In genomic region chr2:147824625-147825024, GRCh38 we compare ENCODE assay signal across 29 cellular contexts.
"Had no signal": no experiment of that assay in that cellular context is flagged by ENCODE, and none has a peak within 500 bp of the region (broad histone marks: within the 10 kb centered on the region; RNA-seq: fewer than 3 reads in every experiment).

No MANE protein-coding gene starts in this region.

- H3K9me3 ChIP-seq: MG63 had no signal

- H3K4me1 Mint-ChIP-seq: activated B cell treated with CpG ODN at 0.5 μM for 24 hours; activated CD4-positive, alpha-beta T cell treated with anti-CD3 and anti-CD28 coated beads, Interleukin-2, amount 10 ng/mL, durations not matched to agents 24 days and 14 days; activated CD8-positive, alpha-beta memory T cell treated with anti-CD3 and anti-CD28 coated beads, Interleukin-2, amount 10 ng/mL, durations not matched to agents 7 days and 5 days; activated naive CD8-positive, alpha-beta T cell treated with anti-CD3 and anti-CD28 coated beads, Interleukin-2, amount 50 U/mL, for 24 hours; brain; central memory CD8-positive, alpha-beta T cell had no signal

- H3K9me3 Mint-ChIP-seq: activated T-cell treated with anti-CD3 and anti-CD28 coated beads, Interleukin-2, amount 50 U/mL, for 24 hours; central memory CD8-positive, alpha-beta T cell; T-helper 1 cell treated with Interleukin-12 subunit alpha and Interleukin-12 subunit beta and Interleukin-4 antibody, amounts not matched to agents 30 μg/mL and 1 μg/mL, for 36 hours had no signal

- DNase-seq: activated B cell treated with CpG ODN at 0.5 μM for 24 hours; activated CD4-positive, alpha-beta T cell treated with anti-CD3 and anti-CD28 coated beads for 1 hour; activated CD4-positive, alpha-beta T cell treated with anti-CD3 and anti-CD28 coated beads, Interleukin-2, amount 10 ng/mL, durations not matched to agents 24 days and 14 days; activated CD4-positive, alpha-beta T cell treated with anti-CD3 and anti-CD28 coated beads, Interleukin-2, amount 50 U/mL, for 48 hours; activated CD8-positive, alpha-beta memory T cell treated with anti-CD3 and anti-CD28 coated beads, Interleukin-2, amount 10 ng/mL, durations not matched to agents 7 days and 5 days; activated effector memory CD4-positive, alpha-beta T cell treated with anti-CD3 and anti-CD28 coated beads, Interleukin-2, amount 50 U/mL, for 16 hours; activated naive CD4-positive, alpha-beta T cell treated with Interleukin-2 at 50 U/mL for 16 hours; activated naive CD8-positive, alpha-beta T cell treated with anti-CD3 and anti-CD28 coated beads, Interleukin-2, amount 50 U/mL, for 24 hours; activated T-cell treated with anti-CD3 and anti-CD28 coated beads, Interleukin-2, amount 50 U/mL, for 24 hours; amniotic stem cell; cortex of kidney; MG63; NCI-H1092; NCI-H1417; NCI-H1930; NCI-H2171; NCI-H2227 treated with DMSO at 0.1 percent for 48 hours; NCI-H526; NCI-H82; RPMI8226; T-helper 9 cell had no signal

- H3K4me3 Mint-ChIP-seq: activated B cell treated with CpG ODN at 0.5 μM for 24 hours; activated CD4-positive, alpha-beta T cell treated with anti-CD3 and anti-CD28 coated beads, Interleukin-2, amount 10 ng/mL, durations not matched to agents 24 days and 14 days; activated CD8-positive, alpha-beta memory T cell treated with anti-CD3 and anti-CD28 coated beads, Interleukin-2, amount 10 ng/mL, durations not matched to agents 7 days and 5 days; activated naive CD8-positive, alpha-beta T cell treated with anti-CD3 and anti-CD28 coated beads, Interleukin-2, amount 50 U/mL, for 24 hours; activated T-cell treated with anti-CD3 and anti-CD28 coated beads, Interleukin-2, amount 50 U/mL, for 24 hours; brain; central memory CD8-positive, alpha-beta T cell; T-helper 1 cell treated with Interleukin-12 subunit alpha and Interleukin-12 subunit beta and Interleukin-4 antibody, amounts not matched to agents 30 μg/mL and 1 μg/mL, for 36 hours had no signal

- H3K9ac ChIP-seq: KMS-11 had no signal

- H3K4me2 ChIP-seq: KMS-11 had no signal

- H3K27me3 ChIP-seq: MG63 had no signal

- H3K4me3 ChIP-seq: MG63, SK-N-MC had no signal

- H3K27ac Mint-ChIP-seq: activated B cell treated with CpG ODN at 0.5 μM for 24 hours; activated CD4-positive, alpha-beta T cell treated with anti-CD3 and anti-CD28 coated beads, Interleukin-2, amount 10 ng/mL, durations not matched to agents 24 days and 14 days; activated CD8-positive, alpha-beta memory T cell treated with anti-CD3 and anti-CD28 coated beads, Interleukin-2, amount 10 ng/mL, durations not matched to agents 7 days and 5 days; activated naive CD4-positive, alpha-beta T cell treated with anti-CD3 and anti-CD28 coated beads, Interleukin-2, amount 50 U/mL, for 72 hours; activated naive CD8-positive, alpha-beta T cell treated with anti-CD3 and anti-CD28 coated beads, Interleukin-2, amount 50 U/mL, for 24 hours; activated T-cell treated with anti-CD3 and anti-CD28 coated beads, Interleukin-2, amount 50 U/mL, for 24 hours; brain; T-helper 1 cell treated with Interleukin-12 subunit alpha and Interleukin-12 subunit beta and Interleukin-4 antibody, amounts not matched to agents 30 μg/mL and 1 μg/mL, for 36 hours had no signal

- H3K27me3 Mint-ChIP-seq: brain had no signal

- H3K27ac ChIP-seq: KMS-11, SK-N-MC had no signal

- H3K36me3 ChIP-seq: MG63 had no signal

- ATAC-seq: activated CD8-positive, alpha-beta memory T cell treated with anti-CD3 and anti-CD28 coated beads, Interleukin-2, amount 10 ng/mL, durations not matched to agents 7 days and 5 days; activated naive CD4-positive, alpha-beta T cell treated with anti-CD3 and anti-CD28 coated beads, Interleukin-2, amount 50 U/mL, for 72 hours; activated naive CD8-positive, alpha-beta T cell treated with anti-CD3 and anti-CD28 coated beads, Interleukin-2, amount 50 U/mL, for 24 hours; Panc1; Right ventricle myocardium inferior had no signal

- H3K36me3 Mint-ChIP-seq: activated CD8-positive, alpha-beta memory T cell treated with anti-CD3 and anti-CD28 coated beads, Interleukin-2, amount 10 ng/mL, durations not matched to agents 7 days and 5 days had no signal
